In genomic region chr10:99654791-99655190, GRCh38 we compare ENCODE assay signal across 2 cellular contexts.
TF ChIP-seq lines count a peak whose summit lies in the region.

No MANE protein-coding gene starts in this region.

TF ChIP-seq in K562, 482 proteins besides CTCF, POLR2A, EP300 and RAD21:
- TF ChIP-seq RFX1 (IDR thresholded peaks at IDR 0.05) (no peak), DACH1 (IDR thresholded peaks at IDR 0.05; ENCODE audit: partially characterized antibody) (no peak), HDGF (IDR thresholded peaks at IDR 0.05) (no peak), BRF2 (IDR thresholded peaks at IDR 0.05; ENCODE audit: borderline replicate concordance, insufficient read depth, insufficient read length) (no peak), L3MBTL2 (IDR thresholded peaks at IDR 0.05) (peak; percentile 27; the same call in 1 of the 2 replicates), ZNF511 (CRISPR knock-in tag; IDR thresholded peaks at IDR 0.05) (no peak), RNF219 (CRISPR knock-in tag; IDR thresholded peaks at IDR 0.05) (no peak)
TF ChIP-seq in K562: peak in this region for 1.

TF ChIP-seq in WTC11, 78 proteins besides CTCF, POLR2A, EP300 and RAD21:
- no peak for TF ChIP-seq ZNF423 (CRISPR knock-in tag; IDR thresholded peaks at IDR 0.05)
- no peak for TF ChIP-seq TEAD4 (CRISPR knock-in tag; IDR thresholded peaks at IDR 0.05)
- no peak for TF ChIP-seq TCF7 (CRISPR knock-in tag; IDR thresholded peaks at IDR 0.05; ENCODE audit: low read depth)
- no peak for TF ChIP-seq MLX (CRISPR knock-in tag; IDR thresholded peaks at IDR 0.05)
- no peak for TF ChIP-seq OVOL2 (CRISPR knock-in tag; IDR thresholded peaks at IDR 0.05; ENCODE audit: borderline replicate concordance)
- no peak for TF ChIP-seq FOXJ3 (CRISPR knock-in tag; IDR thresholded peaks at IDR 0.05; ENCODE audit: borderline replicate concordance)
- TF ChIP-seq ESRRA (CRISPR knock-in tag; IDR thresholded peaks at IDR 0.05; ENCODE audit: borderline replicate concordance) = no peak
- no peak for TF ChIP-seq E2F1 (CRISPR knock-in tag; IDR thresholded peaks at IDR 0.05)
- TF ChIP-seq ATF1 (CRISPR knock-in tag; IDR thresholded peaks at IDR 0.05) = no peak
- TF ChIP-seq ZNF138 (CRISPR knock-in tag; conservative IDR thresholded peaks at IDR 0.05) = no peak
- TF ChIP-seq ZNF396 (CRISPR knock-in tag; IDR thresholded peaks at IDR 0.05; ENCODE audit: borderline replicate concordance) = no peak
- TF ChIP-seq FOXP4 (CRISPR knock-in tag; IDR thresholded peaks at IDR 0.05) = no peak
- TF ChIP-seq NR1H2 (CRISPR knock-in tag; IDR thresholded peaks at IDR 0.05) = no peak
- no peak for TF ChIP-seq ZNF317 (CRISPR knock-in tag; IDR thresholded peaks at IDR 0.05; ENCODE audit: borderline replicate concordance, low read depth)
- TF ChIP-seq ZNF512 (CRISPR knock-in tag; IDR thresholded peaks at IDR 0.05; ENCODE audit: borderline replicate concordance) = no peak
- no peak for TF ChIP-seq NFE2L1 (CRISPR knock-in tag; IDR thresholded peaks at IDR 0.05)
